10 cellular contexts compared by ENCODE assay signal in genomic region chr18:11654736-11655604, GRCh38. TPM values are rescaled to one million over a fixed set of nuclear protein-coding genes. Genes with fewer than 3 reads are reported as not detected.
A peak's percentile ranks its signal among the peaks of the same experiment; 100 is the strongest.
DNase-seq lines count a peak whose midpoint lies in the region; ATAC-seq and TF ChIP-seq lines count a peak whose summit lies in the region.
"Had no signal": no experiment of that assay in that cellular context is flagged by ENCODE, and none has a peak within 500 bp of the region (broad histone marks: within the 10 kb centered on the region; RNA-seq: fewer than 3 reads in every experiment).

No MANE protein-coding gene starts in this region.

- H3K27me3 Mint-ChIP-seq in activated CD8-positive, alpha-beta memory T cell treated with anti-CD3 and anti-CD28 coated beads, Interleukin-2, amount 10 ng/mL, durations not matched to agents 7 days and 5 days, result peaks cover 34% of the 10 kb centered on the region
- H3K27me3 Mint-ChIP-seq in nephron (ENCODE audit: low read depth), result peaks cover 46% of the 10 kb centered on the region

- H3K9me3 ChIP-seq in thoracic aorta, result no peaks in the 10 kb centered on the region

- H3K4me3 ChIP-seq in GM12875 (ENCODE audit: low read depth, low read length) (no peak overlapping the region), thoracic aorta (peak overlapping the region; percentile 36)

- DNase-seq in NAMALWA (ENCODE audit: low spot score) (peak; percentile 52), fibroblast of peridontal ligament (ENCODE audit: extremely low read depth) (peak; percentile 9), thoracic aorta (ENCODE audit: low spot score) (no peak)
- peak; percentile 51 for DNase-seq in activated CD8-positive, alpha-beta memory T cell treated with anti-CD3 and anti-CD28 coated beads, Interleukin-2, amount 10 ng/mL, durations not matched to agents 7 days and 5 days

- no peak for ATAC-seq in activated CD8-positive, alpha-beta memory T cell treated with anti-CD3 and anti-CD28 coated beads, Interleukin-2, amount 10 ng/mL, durations not matched to agents 7 days and 5 days
- ATAC-seq in thoracic aorta (ENCODE audit: insufficient number of reproducible peaks, low FRiP score, low read depth) (no peak), GM19452 (IDR thresholded peaks at IDR 0.05; ENCODE audit: unreplicated experiment) (no peak), HG03095 (IDR thresholded peaks at IDR 0.05; ENCODE audit: unreplicated experiment) (no peak)

- H3K36me3 ChIP-seq in thoracic aorta, result no peaks in the 10 kb centered on the region

- no peaks in the 10 kb centered on the region for H3K4me1 Mint-ChIP-seq in activated CD8-positive, alpha-beta memory T cell treated with anti-CD3 and anti-CD28 coated beads, Interleukin-2, amount 10 ng/mL, durations not matched to agents 7 days and 5 days
- H3K4me1 Mint-ChIP-seq in nephron, result no peaks in the 10 kb centered on the region

- no peaks in the 10 kb centered on the region for H3K4me1 ChIP-seq in thoracic aorta (ENCODE audit: control insufficient read depth in 1 of 2, low read depth in 2 of 2)

- H3K27ac Mint-ChIP-seq in activated CD8-positive, alpha-beta memory T cell treated with anti-CD3 and anti-CD28 coated beads, Interleukin-2, amount 10 ng/mL, durations not matched to agents 7 days and 5 days, result no peak overlapping the region
- no peak overlapping the region for H3K27ac Mint-ChIP-seq in nephron

- no peaks in the 10 kb centered on the region for H3K36me3 Mint-ChIP-seq in activated CD8-positive, alpha-beta memory T cell treated with anti-CD3 and anti-CD28 coated beads, Interleukin-2, amount 10 ng/mL, durations not matched to agents 7 days and 5 days
- H3K36me3 Mint-ChIP-seq in nephron (ENCODE audit: low read depth), result no peaks in the 10 kb centered on the region

- H3K27me3 ChIP-seq in thoracic aorta (replicated peaks; ENCODE audit: insufficient read depth), result no peaks in the 10 kb centered on the region

- H3K4me3 Mint-ChIP-seq in activated CD8-positive, alpha-beta memory T cell treated with anti-CD3 and anti-CD28 coated beads, Interleukin-2, amount 10 ng/mL, durations not matched to agents 7 days and 5 days, result no peak overlapping the region
- H3K4me3 Mint-ChIP-seq in nephron, result peak overlapping the region; percentile 4 to 16 (median 14)

- peak; percentile 78 for TF ChIP-seq CTCF in GM12875 (IDR thresholded peaks at IDR 0.05; ENCODE audit: borderline replicate concordance, insufficient read depth, low read depth, low read length)
- TF ChIP-seq CTCF in nephron (IDR thresholded peaks at IDR 0.05; ENCODE audit: unreplicated experiment in 3 of 3), result peak; percentile 78 to 84 (median 82)
- TF ChIP-seq CTCF in thoracic aorta (IDR thresholded peaks at IDR 0.05), result peak; percentile 72

- CTCF ChIA-PET in activated CD8-positive, alpha-beta memory T cell treated with anti-CD3 and anti-CD28 coated beads, Interleukin-2, amount 10 ng/mL, durations not matched to agents 7 days and 5 days (lab: Charles Lee), result interaction anchor here (0.9 to 3.8 kb wide), 16 partner anchors 9 to 384 kb away, joined by 3 to 26 read pairs (median 4); partner anchors contain the start of gene GNAL

- no peak overlapping the region for H3K27ac ChIP-seq in thoracic aorta

- no peaks in the 10 kb centered on the region for H3K9me3 Mint-ChIP-seq in activated CD8-positive, alpha-beta memory T cell treated with anti-CD3 and anti-CD28 coated beads, Interleukin-2, amount 10 ng/mL, durations not matched to agents 7 days and 5 days (ENCODE audit: low read depth)
- peaks cover under 1% of the 10 kb centered on the region for H3K9me3 Mint-ChIP-seq in nephron

RNA-seq across cellular contexts. Expression of gene GNAL, which starts 34.1 kb away (rescaled TPM):
- total RNA-seq in activated CD8-positive, alpha-beta memory T cell treated with anti-CD3 and anti-CD28 coated beads, Interleukin-2, amount 10 ng/mL, durations not matched to agents 7 days and 5 days, result under 1 TPM in 1 of 2 experiments, not detected in 1; 0.52 TPM
- 10 to 100 TPM in 1 of 2 donors, 1 to 10 TPM in 1; 4.2 to 20.4 TPM for total RNA-seq in thoracic aorta

RNA-seq across cellular contexts. Expression of gene SLC35G4, which starts 45.6 kb away (rescaled TPM):
- total RNA-seq in activated CD8-positive, alpha-beta memory T cell treated with anti-CD3 and anti-CD28 coated beads, Interleukin-2, amount 10 ng/mL, durations not matched to agents 7 days and 5 days, result not detected
- total RNA-seq in thoracic aorta, result not detected
- total RNA-seq: activated CD8-positive, alpha-beta memory T cell treated with anti-CD3 and anti-CD28 coated beads for 36 hours; urinary bladder had no signal
